Comparison of ENCODE assay signal across 8 cellular contexts in genomic region chrX:40094900-40095587, GRCh38. TPM values are rescaled to one million over a fixed set of nuclear protein-coding genes. Genes with fewer than 3 reads are reported as not detected.
DNase-seq lines count a peak whose midpoint lies in the region; ATAC-seq and TF ChIP-seq lines count a peak whose summit lies in the region.

No MANE protein-coding gene starts in this region.

- peak overlapping the region; percentile 88 for H3K9ac ChIP-seq in Loucy (ENCODE audit: low read depth, low read length, poor library complexity, severe bottlenecking)

- H2AFZ ChIP-seq in Loucy (ENCODE audit: low read length): no peak overlapping the region

- peaks cover 59% of the 10 kb centered on the region for H4K20me1 ChIP-seq in Loucy (ENCODE audit: insufficient read depth, low read length, poor library complexity, severe bottlenecking)

- H3K9me2 ChIP-seq in Loucy (replicated peaks; ENCODE audit: low read depth, low read length): no peaks in the 10 kb centered on the region

- H3K9me3 Mint-ChIP-seq in CD4-positive, alpha-beta memory T cell: peaks cover 0 to 7% (median under 1%) of the 10 kb centered on the region in 8 donors
- H3K9me3 Mint-ChIP-seq in naive thymus-derived CD4-positive, alpha-beta T cell: peaks cover 0 to 10% (median 0%) of the 10 kb centered on the region in 11 donors

- CTCF ChIA-PET in CD4-positive, alpha-beta memory T cell (lab: Charles Lee; ENCODE audit: partially characterized antibody): interaction anchor here (1.5 kb wide), 1 partner anchor 73 kb away, joined by 3 read pairs; no protein-coding TSS in a partner anchor
- CTCF ChIA-PET in naive thymus-derived CD4-positive, alpha-beta T cell (lab: Charles Lee): interaction anchor here (0.6 kb wide), 2 partner anchors 73 to 175 kb away, joined by 3 to 5 read pairs; no protein-coding TSS in a partner anchor

- peak overlapping the region; percentile 91 for H3K4me2 ChIP-seq in Loucy (ENCODE audit: low read depth, low read length, poor library complexity, severe bottlenecking)

- peak overlapping the region; percentile 84 to 97 (median 92) for H3K4me3 Mint-ChIP-seq in CD4-positive, alpha-beta memory T cell
- peak overlapping the region; percentile 91 to 98 (median 94) for H3K4me3 Mint-ChIP-seq in naive thymus-derived CD4-positive, alpha-beta T cell

- POLR2A ChIA-PET in CD4-positive, alpha-beta memory T cell (lab: Charles Lee; ENCODE audit: partially characterized antibody): interaction anchor here (0.8 to 14.3 kb wide), 9 partner anchors 10 to 239 kb away, joined by 3 to 323 read pairs (median 7); no protein-coding TSS in a partner anchor
- POLR2A ChIA-PET in naive thymus-derived CD4-positive, alpha-beta T cell (lab: Charles Lee): interaction anchor here (0.6 to 7.6 kb wide), 5 partner anchors 10 to 104 kb away, joined by 3 to 116 read pairs (median 4); no protein-coding TSS in a partner anchor

- no peaks in the 10 kb centered on the region for H3K9me3 ChIP-seq in CD4-positive, alpha-beta memory T cell (ENCODE audit: control insufficient read depth in 1 of 2, low read length in 2 of 2)
- no peaks in the 10 kb centered on the region for H3K9me3 ChIP-seq in Loucy (ENCODE audit: insufficient read depth, low read depth, low read length)
- H3K9me3 ChIP-seq in naive thymus-derived CD4-positive, alpha-beta T cell (ENCODE audit: control insufficient read depth in 2 of 3, low read length in 3 of 3): no peaks in the 10 kb centered on the region

- no peaks in the 10 kb centered on the region for H3K36me3 ChIP-seq in CD4-positive, alpha-beta memory T cell (ENCODE audit: insufficient read depth, low read length)
- H3K36me3 ChIP-seq in Loucy (ENCODE audit: insufficient read depth, low read length): no peaks in the 10 kb centered on the region
- no peaks in the 10 kb centered on the region for H3K36me3 ChIP-seq in naive thymus-derived CD4-positive, alpha-beta T cell (ENCODE audit: control insufficient read depth in 2 of 3, insufficient read depth in 3 of 3, low read length in 3 of 3)

- no peak for ATAC-seq in naive thymus-derived CD4-positive, alpha-beta T cell
- ATAC-seq in GM19328 (IDR thresholded peaks at IDR 0.05; ENCODE audit: unreplicated experiment): no peak

- H3K4me1 ChIP-seq in CD4-positive, alpha-beta memory T cell (ENCODE audit: insufficient read depth, low read length): peaks cover 37% of the 10 kb centered on the region
- peaks cover 21% of the 10 kb centered on the region for H3K4me1 ChIP-seq in Loucy (ENCODE audit: insufficient read depth, low read length, poor library complexity, severe bottlenecking)
- H3K4me1 ChIP-seq in naive thymus-derived CD4-positive, alpha-beta T cell (ENCODE audit: control insufficient read depth in 2 of 2, insufficient read depth in 2 of 2, low read length in 2 of 2): peaks cover 8 to 20% of the 10 kb centered on the region in 2 donors

- no peak for DNase-seq in CD4-positive, alpha-beta memory T cell
- no peak for DNase-seq in coronary artery (ENCODE audit: low spot score)
- DNase-seq in naive thymus-derived CD4-positive, alpha-beta T cell: no peak
- DNase-seq in T1000 (lab: John Stamatoyannopoulos, UW): no peak
- DNase-seq in central memory CD4-positive, alpha-beta T cell: no peak
- no peak for DNase-seq in HuH-7 (ENCODE audit: low spot score)

- intact Hi-C loops in CD4-positive, alpha-beta memory T cell (cut with micrococcal nuclease): no loop called here
- intact Hi-C loops in naive thymus-derived CD4-positive, alpha-beta T cell (cut with micrococcal nuclease): loop anchor here (1.0 to 10.0 kb wide), 10 partner anchors 11 to 1293 kb away; partner anchors contain the start of genes MID1IP1 (in 2 of the 2), CXorf38 (in 1 of the 2) and DDX3X (in 1 of the 2)

- H3K27me3 Mint-ChIP-seq in CD4-positive, alpha-beta memory T cell: no peaks in the 10 kb centered on the region
- no peaks in the 10 kb centered on the region for H3K27me3 Mint-ChIP-seq in naive thymus-derived CD4-positive, alpha-beta T cell

- peaks cover 0 to 10% of the 10 kb centered on the region in 2 donors for H3K36me3 Mint-ChIP-seq in CD4-positive, alpha-beta memory T cell
- H3K36me3 Mint-ChIP-seq in naive thymus-derived CD4-positive, alpha-beta T cell: peaks cover 0 to 4% (median 0%) of the 10 kb centered on the region in 5 donors

- H3F3A ChIP-seq in Loucy (ENCODE audit: low read depth): no peaks in the 10 kb centered on the region

- no peaks in the 10 kb centered on the region for H3K27me3 ChIP-seq in CD4-positive, alpha-beta memory T cell (ENCODE audit: insufficient read depth, low read length)
- no peaks in the 10 kb centered on the region for H3K27me3 ChIP-seq in Loucy (ENCODE audit: insufficient read depth, low read length, poor library complexity, severe bottlenecking)
- no peaks in the 10 kb centered on the region for H3K27me3 ChIP-seq in naive thymus-derived CD4-positive, alpha-beta T cell (ENCODE audit: control insufficient read depth in 2 of 2, insufficient read depth in 2 of 2, low read length in 2 of 2)

- peaks cover 19 to 51% (median 35%) of the 10 kb centered on the region in 4 donors for H3K4me1 Mint-ChIP-seq in CD4-positive, alpha-beta memory T cell
- peaks cover 22 to 46% (median 38%) of the 10 kb centered on the region in 7 donors for H3K4me1 Mint-ChIP-seq in naive thymus-derived CD4-positive, alpha-beta T cell

- TF ChIP-seq CTCF in Loucy (conservative IDR thresholded peaks at IDR 0.05; ENCODE audit: low read length) (no peak), coronary artery (IDR thresholded peaks at IDR 0.05) (no peak)

- H3K27ac ChIP-seq in CD4-positive, alpha-beta memory T cell (ENCODE audit: low read depth, low read length): peak overlapping the region; percentile 63
- peak overlapping the region; percentile 81 to 87 for H3K27ac ChIP-seq in coronary artery
- H3K27ac ChIP-seq in naive thymus-derived CD4-positive, alpha-beta T cell (ENCODE audit: low read depth, low read length): peak overlapping the region; percentile 80

- peaks cover 91% of the 10 kb centered on the region for H3K79me2 ChIP-seq in Loucy (ENCODE audit: insufficient read depth, low read length)

- peak overlapping the region; percentile 81 to 96 (median 90) for H3K27ac Mint-ChIP-seq in CD4-positive, alpha-beta memory T cell
- peak overlapping the region; percentile 86 to 95 (median 90) for H3K27ac Mint-ChIP-seq in naive thymus-derived CD4-positive, alpha-beta T cell

- H3K4me3 ChIP-seq in CD4-positive, alpha-beta memory T cell (ENCODE audit: low read length in 2 of 2): peak overlapping the region; percentile 51 to 52
- H3K4me3 ChIP-seq in Loucy (ENCODE audit: low read length, poor library complexity, severe bottlenecking) (peak overlapping the region; percentile 81), coronary artery (peak overlapping the region; percentile 88)
- peak overlapping the region; percentile 74 for H3K4me3 ChIP-seq in naive thymus-derived CD4-positive, alpha-beta T cell (ENCODE audit: low read length)

RNA-seq across cellular contexts. Expression of gene BCOR, which starts 2.7 kb away (rescaled TPM):
- 10 to 100 TPM; 47.1 to 48.7 TPM for total RNA-seq in CD4-positive, alpha-beta memory T cell
- polyA plus RNA-seq in CD4-positive, alpha-beta memory T cell: 1 to 10 TPM; 1.9 to 7.0 TPM
- 10 to 100 TPM; 23.3 to 55.2 (median 43.3) TPM for total RNA-seq in naive thymus-derived CD4-positive, alpha-beta T cell
- polyA plus RNA-seq in naive thymus-derived CD4-positive, alpha-beta T cell: 1 to 10 TPM; 3.8 to 9.1 TPM
